8 cellular contexts compared by ENCODE assay signal in the genomic region with DNA sequence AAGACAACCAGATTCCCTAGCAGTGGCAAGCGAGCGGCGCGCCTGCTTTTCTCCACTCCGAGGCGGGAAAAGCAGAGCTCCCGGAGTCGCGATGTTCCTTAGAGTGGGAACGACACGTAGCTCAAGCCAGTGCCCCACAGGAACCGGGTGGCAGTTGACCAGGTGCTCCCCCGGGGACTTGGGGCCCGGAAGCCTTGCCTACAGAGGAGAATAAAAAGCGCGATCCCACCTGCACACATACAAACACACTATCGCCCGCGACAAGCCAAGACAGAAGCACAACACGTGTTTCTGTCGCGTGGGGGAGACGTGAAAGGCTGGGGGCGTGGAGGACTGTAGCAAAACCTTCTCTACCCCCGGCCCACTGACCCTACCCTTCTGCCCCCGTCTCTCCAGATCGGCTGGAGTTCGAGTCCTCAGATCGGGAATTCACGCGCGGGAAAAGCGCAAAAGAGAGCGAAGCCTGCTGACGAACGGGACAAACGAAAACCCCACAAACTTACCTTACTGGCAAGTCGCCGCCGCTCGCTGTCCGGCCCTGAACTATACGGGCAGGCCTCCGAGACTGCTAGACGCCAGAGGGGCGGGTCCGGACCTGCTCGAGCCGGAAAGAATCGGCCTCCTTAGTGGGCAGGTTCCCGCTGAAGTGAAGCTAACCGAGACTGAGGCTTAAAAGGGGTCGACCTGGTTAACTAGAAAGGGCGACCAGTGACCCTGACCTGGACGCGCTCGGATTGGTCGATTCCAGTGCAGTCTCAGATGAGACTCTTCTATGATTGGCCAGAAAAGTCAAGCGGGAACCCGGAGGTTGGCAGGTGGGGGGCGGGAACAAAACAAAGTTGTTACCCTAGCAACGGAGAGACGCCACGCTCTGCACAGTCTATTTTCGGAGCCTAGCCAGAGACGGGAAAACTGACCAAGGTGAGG. TPM values are rescaled to one million over a fixed set of nuclear protein-coding genes. Genes with fewer than 3 reads are reported as not detected.
DNase-seq lines count a peak whose midpoint lies in the region; ATAC-seq and TF ChIP-seq lines count a peak whose summit lies in the region.

TSS of gene DNAAF6 (plus strand) at position 842 of the 927 bp plus-strand sequence. CDS start 6,265 bp downstream, outside the sequence.
A gene with protein sequence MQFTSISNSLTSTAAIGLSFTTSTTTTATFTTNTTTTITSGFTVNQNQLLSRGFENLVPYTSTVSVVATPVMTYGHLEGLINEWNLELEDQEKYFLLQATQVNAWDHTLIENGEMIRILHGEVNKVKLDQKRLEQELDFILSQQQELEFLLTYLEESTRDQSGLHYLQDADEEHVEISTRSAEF (minus strand): TSS at position 664 of the 927 bp plus-strand sequence. CDS start 31,287 bp downstream, outside the sequence.

- CTCF ChIA-PET in PC-9 (lab: Charles Lee): no interaction called here

- no peak for TF ChIP-seq EP300 in tibial nerve (IDR thresholded peaks at IDR 0.05)

- H3K4me3 ChIP-seq in CD4-positive, CD25-positive, alpha-beta regulatory T cell (ENCODE audit: low read depth, low read length): peak within 1 kb of the TSS; percentile 53
- H3K4me3 ChIP-seq in PC-9 (peak within 1 kb of the TSS; percentile 74), tibial nerve (peak within 1 kb of the TSS; percentile 3 to 49 (median 24))

- ATAC-seq in CD4-positive, CD25-positive, alpha-beta regulatory T cell (ENCODE audit: low read depth in 2 of 2): peak; percentile 88 to 92
- ATAC-seq in GM21381 (IDR thresholded peaks at IDR 0.05; ENCODE audit: unreplicated experiment): peak; percentile 97

- peak within 1 kb of the TSS; percentile 69 to 94 (median 88) for H3K4me3 Mint-ChIP-seq in CD4-positive, CD25-positive, alpha-beta regulatory T cell
- H3K4me3 Mint-ChIP-seq in osteocyte (ENCODE audit: unreplicated experiment): peak within 1 kb of the TSS; percentile 72

- H4K20me1 ChIP-seq in PC-9 (ENCODE audit: insufficient read depth): no peaks in the 10 kb centered on the region

- WGBS in tibial nerve, 2 donors: 1 to 51% methylated on average over 36 to 65 of the region's 66 CpGs

- peak within 1 kb of the TSS; percentile 99 for H2AFZ ChIP-seq in PC-9

- H3K36me3 Mint-ChIP-seq in CD4-positive, CD25-positive, alpha-beta regulatory T cell: no peaks in the 10 kb centered on the region
- H3K36me3 Mint-ChIP-seq in osteocyte (ENCODE audit: unreplicated experiment): no peaks in the 10 kb centered on the region

- H3K27ac Mint-ChIP-seq in CD4-positive, CD25-positive, alpha-beta regulatory T cell: peak within 1 kb of the TSS; percentile 56 to 85 (median 65)
- no peak within 1 kb of the TSS for H3K27ac Mint-ChIP-seq in osteocyte (ENCODE audit: unreplicated experiment)

- intact Hi-C loops in PC-9 (cut with micrococcal nuclease; ENCODE audit: unreplicated experiment): loop anchor here (2.0 to 5.0 kb wide), 2 partner anchors 89 to 205 kb away; partner anchors contain the start of genes MORC4 and RBM41

- H3K4me1 Mint-ChIP-seq in CD4-positive, CD25-positive, alpha-beta regulatory T cell: peaks cover 0 to 8% (median 1%) of the 10 kb centered on the region in 4 donors
- H3K4me1 Mint-ChIP-seq in osteocyte (ENCODE audit: unreplicated experiment): peaks cover 6% of the 10 kb centered on the region

- no peaks in the 10 kb centered on the region for H3K4me1 ChIP-seq in CD4-positive, CD25-positive, alpha-beta regulatory T cell (ENCODE audit: control insufficient read depth, insufficient read depth, low read length, poor library complexity, severe bottlenecking)
- H3K4me1 ChIP-seq in PC-9 (replicated peaks; ENCODE audit: insufficient read depth) (peaks cover 13% of the 10 kb centered on the region; the same call in 1 of the 2 replicates), tibial nerve (no peaks in the 10 kb centered on the region)

- H3K36me3 ChIP-seq in CD4-positive, CD25-positive, alpha-beta regulatory T cell (ENCODE audit: control insufficient read depth, insufficient read depth, low read length): no peaks in the 10 kb centered on the region
- H3K36me3 ChIP-seq in PC-9 (ENCODE audit: low read depth): no peaks in the 10 kb centered on the region
- no peaks in the 10 kb centered on the region for H3K36me3 ChIP-seq in tibial nerve

- no peaks in the 10 kb centered on the region for H3K27me3 Mint-ChIP-seq in CD4-positive, CD25-positive, alpha-beta regulatory T cell
- H3K27me3 Mint-ChIP-seq in osteocyte (ENCODE audit: unreplicated experiment): peaks cover 27% of the 10 kb centered on the region

- peaks cover 10% of the 10 kb centered on the region for H3F3A ChIP-seq in PC-9 (ENCODE audit: insufficient read depth, low read depth)

- peaks cover 25% of the 10 kb centered on the region for H3K79me2 ChIP-seq in PC-9 (ENCODE audit: low read depth)

- no peak for TF ChIP-seq POLR2A in tibial nerve (IDR thresholded peaks at IDR 0.05)

- H3K9me3 Mint-ChIP-seq in CD4-positive, CD25-positive, alpha-beta regulatory T cell: no peaks in the 10 kb centered on the region
- peaks cover 4% of the 10 kb centered on the region for H3K9me3 Mint-ChIP-seq in osteocyte (ENCODE audit: unreplicated experiment)

- DNase-seq in CD4-positive, CD25-positive, alpha-beta regulatory T cell: peak; percentile 64 to 74 (median 65)
- DNase-seq in HUDEP-2 (lab: John Stamatoyannopoulos, UW; ENCODE audit: unreplicated experiment in 76 of 76) (peak in 75 of 76 experiments; percentile 4 to 87 (median 73)), PC-9 (peak; percentile 88), activated gamma-delta T cell (lab: John Stamatoyannopoulos, UW) (peak; percentile 15), germinal center (ENCODE audit: low spot score) (peak; percentile 72), osteocyte (ENCODE audit: extremely low spot score, unreplicated experiment) (no peak), tibial nerve (ENCODE audit: low spot score in 2 of 2) (peak in 1 of 2 donors; percentile 11)

- H3K9me3 ChIP-seq in CD4-positive, CD25-positive, alpha-beta regulatory T cell (ENCODE audit: control insufficient read depth in 2 of 2, low read length in 2 of 2): no peaks in the 10 kb centered on the region
- H3K9me3 ChIP-seq in PC-9 (ENCODE audit: insufficient read depth, low read depth) (no peaks in the 10 kb centered on the region), tibial nerve (no peaks in the 10 kb centered on the region)

- no peak for TF ChIP-seq CTCF in PC-9 (conservative IDR thresholded peaks at IDR 0.05)
- no peak for TF ChIP-seq CTCF in osteocyte (IDR thresholded peaks at IDR 0.05)
- no peak for TF ChIP-seq CTCF in tibial nerve (IDR thresholded peaks at IDR 0.05)

- TSS peak; percentile 73 for BruUV-seq in PC-9 (replicated peaks; lab: Mats Ljungman, UMichigan)

- H3K27ac ChIP-seq in CD4-positive, CD25-positive, alpha-beta regulatory T cell (ENCODE audit: insufficient read depth, low read length, poor library complexity, severe bottlenecking): peak within 1 kb of the TSS; percentile 14
- H3K27ac ChIP-seq in PC-9 (no peak within 1 kb of the TSS; the same call in 1 of the 2 replicates), tibial nerve (no peak within 1 kb of the TSS)

- H3K9me2 ChIP-seq in PC-9 (ENCODE audit: insufficient read depth): no peaks in the 10 kb centered on the region

- H3K27me3 ChIP-seq in CD4-positive, CD25-positive, alpha-beta regulatory T cell (ENCODE audit: control insufficient read depth, insufficient read depth, low read length): no peaks in the 10 kb centered on the region
- H3K27me3 ChIP-seq in PC-9 (ENCODE audit: insufficient read depth, low read depth): no peaks in the 10 kb centered on the region
- peaks cover 0 to 13% of the 10 kb centered on the region in 2 donors for H3K27me3 ChIP-seq in tibial nerve

- H3K4me2 ChIP-seq in PC-9: peak within 1 kb of the TSS; percentile 89

- POLR2A ChIA-PET in PC-9 (lab: Charles Lee; ENCODE audit: unreplicated experiment): interaction anchor here (0.9 kb wide), 1 partner anchor 526 kb away, joined by 5 read pairs; no protein-coding TSS in a partner anchor

RNA-seq across cellular contexts. Expression of gene DNAAF6, which starts in this region (rescaled TPM):
- total RNA-seq in CD4-positive, CD25-positive, alpha-beta regulatory T cell: not detected
- polyA plus RNA-seq in CD4-positive, CD25-positive, alpha-beta regulatory T cell: not detected
- total RNA-seq in PC-9 (2021) (not detected in 2 replicates), osteocyte (not detected in 2 replicates), tibial nerve (not detected)

RNA-seq across cellular contexts. Expression of the second gene that starts in this region (rescaled TPM):
- 3.3 TPM for total RNA-seq in CD4-positive, CD25-positive, alpha-beta regulatory T cell
- polyA plus RNA-seq in CD4-positive, CD25-positive, alpha-beta regulatory T cell: 1 to 10 TPM in 3 of 4 donors, under 1 TPM in 1; 0.80 to 2.3 (median 1.4) TPM
- 20.2 and 20.9 TPM in 2 replicates for total RNA-seq in PC-9 (2021)
- total RNA-seq in osteocyte: not detected in 2 replicates
- under 1 TPM in 1 of 4 donors, not detected in 3; 0.66 TPM for total RNA-seq in tibial nerve

Comparison
In these comparisons a context has a peak if more than half of its experiments do, and no peak if none do; other contexts are left out.
1. H3K4me3 ChIP-seq: peak in every context shown above with its lines; median percentile 74 in PC-9; 53 in CD4-positive, CD25-positive, alpha-beta regulatory T cell; 24 in tibial nerve.